21 cellular contexts compared by ENCODE assay signal in genomic region chr2:178865537-178865936, GRCh38. TPM values are rescaled to one million over a fixed set of nuclear protein-coding genes. Genes with fewer than 3 reads are reported as not detected.
A peak's percentile ranks its signal among the peaks of the same experiment; 100 is the strongest.
DNase-seq lines count a peak whose midpoint lies in the region; ATAC-seq and TF ChIP-seq lines count a peak whose summit lies in the region.
"Had no signal": no experiment of that assay in that cellular context is flagged by ENCODE, and none has a peak within 500 bp of the region (broad histone marks: within the 10 kb centered on the region; RNA-seq: fewer than 3 reads in every experiment).

No MANE protein-coding gene starts in this region.

- H3K4me3 ChIP-seq in SK-N-SH (ENCODE audit: low read depth in 2 of 2, low read length in 1 of 2) (no peak overlapping the region), PC-3 (ENCODE audit: low read length) (no peak overlapping the region)
- H3K4me3 ChIP-seq in CD8-positive, alpha-beta memory T cell (ENCODE audit: low read length): no peak overlapping the region
- H3K4me3 ChIP-seq: gastroesophageal sphincter, left lung had no signal

- intact Hi-C loops in PC-3 (cut with micrococcal nuclease): no loop called here
- intact Hi-C loops in left ventricle myocardium superior (cut with micrococcal nuclease): no loop called here

- H3K4me2 ChIP-seq in SK-N-SH (peak overlapping the region; percentile 62), PC-3 (ENCODE audit: low read length) (peak overlapping the region; percentile 75)

- TF ChIP-seq RAD21 in SK-N-SH (IDR thresholded peaks at IDR 0.05; ENCODE audit: low read length): no peak

- POLR2A ChIA-PET in SK-N-SH (lab: Yijun Ruan, JAX): no interaction called here
- POLR2A ChIA-PET in PC-3 (lab: Charles Lee; ENCODE audit: unreplicated experiment): no interaction called here
- POLR2A ChIA-PET in CD8-positive, alpha-beta memory T cell (lab: Charles Lee): no interaction called here

- H3K27ac ChIP-seq in SK-N-SH (ENCODE audit: low read depth in 2 of 2, low read length in 1 of 2) (peak overlapping the region in 1 of 2 experiments; percentile 80; a peak in 2 of 4 replicates), PC-3 (ENCODE audit: low read length) (peak overlapping the region; percentile 78)
- H3K27ac ChIP-seq in CD8-positive, alpha-beta memory T cell (ENCODE audit: low read depth, low read length): no peak overlapping the region
- H3K27ac ChIP-seq: gastroesophageal sphincter, HL-60, left lung, parathyroid adenoma, RWPE1 had no signal

- H3K27me3 ChIP-seq in SK-N-SH (ENCODE audit: insufficient read depth) (no peaks in the 10 kb centered on the region), PC-3 (ENCODE audit: low read length) (no peaks in the 10 kb centered on the region)
- H3K27me3 ChIP-seq in CD8-positive, alpha-beta memory T cell (ENCODE audit: insufficient read depth, low read length, poor library complexity, severe bottlenecking): no peaks in the 10 kb centered on the region
- H3K27me3 ChIP-seq: gastroesophageal sphincter, left lung had no signal

- H3F3A ChIP-seq in SK-N-SH (replicated peaks; ENCODE audit: insufficient read depth): peaks cover 16% of the 10 kb centered on the region
- H3F3A ChIP-seq in PC-3 (ENCODE audit: low read length, unreplicated experiment): no peaks in the 10 kb centered on the region

- CTCF ChIA-PET in SK-N-SH (lab: Yijun Ruan, JAX) (interaction anchor here (0.8 to 1.9 kb wide), 2 partner anchors 25 to 26 kb away, joined by 3 to 5 read pairs; no protein-coding TSS in a partner anchor), PC-3 (lab: Charles Lee) (no interaction called here)
- CTCF ChIA-PET in CD8-positive, alpha-beta memory T cell (lab: Charles Lee): no interaction called here

- peak overlapping the region; percentile 61 for H3K27ac Mint-ChIP-seq in type B pancreatic cell
- H3K27ac Mint-ChIP-seq in CD8-positive, alpha-beta memory T cell: no peak overlapping the region
- H3K27ac Mint-ChIP-seq: CD4-positive, CD25-positive, alpha-beta regulatory T cell; T-cell had no signal

- H3K4me1 ChIP-seq in SK-N-SH (ENCODE audit: control insufficient read depth in 1 of 2, insufficient read depth in 2 of 2, low read depth in 1 of 2, low read length in 1 of 2): peaks cover 7 to 27% of the 10 kb centered on the region in 2 experiments
- H3K4me1 ChIP-seq in PC-3 (ENCODE audit: insufficient read depth, low read length): peaks cover 56% of the 10 kb centered on the region
- no peaks in the 10 kb centered on the region for H3K4me1 ChIP-seq in CD8-positive, alpha-beta memory T cell (ENCODE audit: insufficient read depth, low read length)
- H3K4me1 ChIP-seq: parathyroid adenoma had no signal

- H3K9me3 Mint-ChIP-seq in type B pancreatic cell: no peaks in the 10 kb centered on the region
- no peaks in the 10 kb centered on the region for H3K9me3 Mint-ChIP-seq in CD8-positive, alpha-beta memory T cell
- H3K9me3 Mint-ChIP-seq: CD4-positive, CD25-positive, alpha-beta regulatory T cell; T-cell had no signal

- peak overlapping the region; percentile 48 for H3K4me3 Mint-ChIP-seq in type B pancreatic cell
- no peak overlapping the region for H3K4me3 Mint-ChIP-seq in CD8-positive, alpha-beta memory T cell
- H3K4me3 Mint-ChIP-seq: CD4-positive, CD25-positive, alpha-beta regulatory T cell; T-cell had no signal

- DNase-seq in SK-N-SH (peak; percentile 4), PC-3 (no peak), left ventricle myocardium superior (no peak), type B pancreatic cell (ENCODE audit: extremely low spot score, unreplicated experiment) (no peak), DMS79 treated with DMSO at 0.1 percent for 48 hours (lab: John Stamatoyannopoulos, UW) (no peak), NCI-H2196 treated with DMSO at 0.1 percent for 48 hours (lab: John Stamatoyannopoulos, UW; ENCODE audit: unreplicated experiment) (no peak)
- DNase-seq in CD8-positive, alpha-beta memory T cell: no peak
- DNase-seq: activated CD4-positive, CD25-positive, alpha-beta regulatory T cell; activated effector memory CD4-positive, alpha-beta T cell treated with Interleukin-2 at 50 U/mL for 16 hours; amniotic stem cell; CD4-positive, CD25-positive, alpha-beta regulatory T cell; left lung; NCI-H146; NCI-H526 treated with DMSO at 0.1 percent for 48 hours; stimulated activated naive CD4-positive, alpha-beta T cell treated with Interleukin-2 at 50 U/mL for 16 hours; T-cell had no signal

- no peaks in the 10 kb centered on the region for H3K79me2 ChIP-seq in SK-N-SH (ENCODE audit: insufficient read depth)
- no peaks in the 10 kb centered on the region for H3K79me2 ChIP-seq in PC-3 (ENCODE audit: low read length)
- H3K79me2 ChIP-seq: parathyroid adenoma had no signal

- H4K20me1 ChIP-seq in SK-N-SH (ENCODE audit: insufficient read depth): no peaks in the 10 kb centered on the region
- H4K20me1 ChIP-seq in PC-3 (ENCODE audit: low read length): no peaks in the 10 kb centered on the region

- WGBS in SK-N-SH (ENCODE audit: low lambda C conversion rate): 83% methylated on average over 5 of the region's 5 CpGs

- no peaks in the 10 kb centered on the region for H3K36me3 Mint-ChIP-seq in type B pancreatic cell
- H3K36me3 Mint-ChIP-seq in CD8-positive, alpha-beta memory T cell: peaks cover 0 to 10% (median 7%) of the 10 kb centered on the region in 3 donors

- no TSS peak for BruUV-seq in PC-3 (replicated peaks; lab: Mats Ljungman, UMichigan)

- no peak for ATAC-seq in SK-N-SH treated with all-trans-retinoic acid at 6 μM for 48 hours
- ATAC-seq in PC-3: no peak
- ATAC-seq in left ventricle myocardium superior: peak; percentile 25
- ATAC-seq: gastroesophageal sphincter, T-cell had no signal

- no peak for TF ChIP-seq EP300 in SK-N-SH (IDR thresholded peaks at IDR 0.05; ENCODE audit: borderline replicate concordance in 1 of 2, low read depth in 1 of 2, low read length in 1 of 2)

- H3K9me2 ChIP-seq in SK-N-SH: no peaks in the 10 kb centered on the region
- H3K9me2 ChIP-seq in PC-3 (replicated peaks; ENCODE audit: low read length): no peaks in the 10 kb centered on the region

- H3K27me3 Mint-ChIP-seq in type B pancreatic cell: no peaks in the 10 kb centered on the region
- H3K27me3 Mint-ChIP-seq in CD8-positive, alpha-beta memory T cell: no peaks in the 10 kb centered on the region
- H3K27me3 Mint-ChIP-seq: CD4-positive, CD25-positive, alpha-beta regulatory T cell; T-cell had no signal

- H3K9ac ChIP-seq in SK-N-SH (no peak overlapping the region), PC-3 (ENCODE audit: low read length) (peak overlapping the region; percentile 4; the same call in 1 of the 2 replicates)
- H3K9ac ChIP-seq: parathyroid adenoma had no signal

- H2AFZ ChIP-seq in SK-N-SH (ENCODE audit: low read depth): peak overlapping the region; percentile 54; the same call in 1 of the 2 replicates
- H2AFZ ChIP-seq in PC-3 (ENCODE audit: low read length): no peak overlapping the region
- H2AFZ ChIP-seq: parathyroid adenoma had no signal

- TF ChIP-seq CTCF in SK-N-SH (IDR thresholded peaks at IDR 0.05) (no peak), PC-3 (conservative IDR thresholded peaks at IDR 0.05; ENCODE audit: low read depth, low read length) (no peak), type B pancreatic cell (conservative IDR thresholded peaks at IDR 0.05) (no peak)

- peaks cover 22% of the 10 kb centered on the region for H3K4me1 Mint-ChIP-seq in type B pancreatic cell (ENCODE audit: unreplicated experiment)
- H3K4me1 Mint-ChIP-seq in CD8-positive, alpha-beta memory T cell: no peaks in the 10 kb centered on the region
- H3K4me1 Mint-ChIP-seq: T-cell had no signal

- no peaks in the 10 kb centered on the region for H3K36me3 ChIP-seq in SK-N-SH (replicated peaks in 1 of 2; ENCODE audit: control insufficient read depth in 1 of 2, insufficient read depth in 2 of 2, low read length in 1 of 2)
- no peaks in the 10 kb centered on the region for H3K36me3 ChIP-seq in PC-3 (ENCODE audit: low read depth, low read length)
- H3K36me3 ChIP-seq in CD8-positive, alpha-beta memory T cell (ENCODE audit: insufficient read depth, low read length): peaks cover 4% of the 10 kb centered on the region
- H3K36me3 ChIP-seq: gastroesophageal sphincter, left lung had no signal

- H3K9me3 ChIP-seq in SK-N-SH: no peaks in the 10 kb centered on the region
- H3K9me3 ChIP-seq in PC-3 (ENCODE audit: low read length): no peaks in the 10 kb centered on the region
- no peaks in the 10 kb centered on the region for H3K9me3 ChIP-seq in CD8-positive, alpha-beta memory T cell (ENCODE audit: low read length)
- H3K9me3 ChIP-seq: gastroesophageal sphincter, left lung had no signal

TF ChIP-seq in SK-N-SH, 30 proteins besides CTCF, POLR2A, EP300 and RAD21:
- no peak for TF ChIP-seq SIN3A (IDR thresholded peaks at IDR 0.05; ENCODE audit: borderline replicate concordance, low read depth, low read length)
- TF ChIP-seq NFIC (IDR thresholded peaks at IDR 0.05; ENCODE audit: borderline replicate concordance): peak; percentile 87
TF ChIP-seq in SK-N-SH: peak in this region for 1.

TF ChIP-seq in SK-N-SH treated with all-trans-retinoic acid at 6 μM for 48 hours, 23 proteins besides CTCF, POLR2A, EP300 and RAD21 (continues in another document):
- TF ChIP-seq CSDC2 (CRISPR knock-in tag; IDR thresholded peaks at IDR 0.05) (no peak), ESRRG (CRISPR knock-in tag; IDR thresholded peaks at IDR 0.05) (no peak), CSRNP3 (CRISPR knock-in tag; IDR thresholded peaks at IDR 0.05) (no peak), TOX (CRISPR knock-in tag; IDR thresholded peaks at IDR 0.05; ENCODE audit: borderline replicate concordance) (no peak), RARB (CRISPR knock-in tag; IDR thresholded peaks at IDR 0.05) (no peak), SNAI2 (CRISPR knock-in tag; IDR thresholded peaks at IDR 0.05) (no peak), ISL1 (CRISPR knock-in tag; IDR thresholded peaks at IDR 0.05) (no peak), ZNF70 (CRISPR knock-in tag; IDR thresholded peaks at IDR 0.05) (no peak), ZFP30 (CRISPR knock-in tag; IDR thresholded peaks at IDR 0.05) (no peak)

RNA-seq across cellular contexts. Expression of gene TTN, which starts 58.3 kb away (rescaled TPM):
- polyA plus RNA-seq in SK-N-SH (2012; rRNA removed): under 0.01 and 0.08 TPM in 2 replicates
- polyA plus RNA-seq in SK-N-SH (2012; cell fraction: cytosol; rRNA removed): under 0.01 and 0.08 TPM in 2 replicates
- 0.11 and 0.13 TPM in 2 replicates for polyA plus RNA-seq in SK-N-SH (2012; cell fraction: nucleus; rRNA removed)
- total RNA-seq in PC-3 (2014; rRNA removed) (0.52 and 1.1 TPM in 2 replicates), left ventricle myocardium superior (3,610 TPM), type B pancreatic cell (ENCODE audit: low replicate concordance) (4.2 and 5.6 TPM in 2 replicates)
- under 1 TPM; 0.80 to 0.83 TPM for total RNA-seq in CD8-positive, alpha-beta memory T cell
- polyA plus RNA-seq in CD8-positive, alpha-beta memory T cell: 2.0 TPM

Comparison
In these comparisons a context has a peak if more than half of its experiments do, and no peak if none do; other contexts are left out.
1. RNA of gene TTN, which starts 58.3 kb away (total RNA-seq): 3,610 TPM in left ventricle myocardium superior (single experiment); 4.2 to 5.6 TPM in type B pancreatic cell, 0.52 to 1.1 TPM in PC-3 and 0.80 to 0.83 TPM in CD8-positive, alpha-beta memory T cell; every median in the first group is over 100 times any median in the second.